8 cellular contexts compared by ENCODE assay signal in genomic region chr1:228457017-228457395, GRCh38. TPM values are rescaled to one million over a fixed set of nuclear protein-coding genes. Genes with fewer than 3 reads are reported as not detected.
A peak's percentile ranks its signal among the peaks of the same experiment; 100 is the strongest.
DNase-seq lines count a peak whose midpoint lies in the region; ATAC-seq, FAIRE-seq and TF ChIP-seq lines count a peak whose summit lies in the region.

No MANE protein-coding gene starts in this region.

- no peak for FAIRE-seq in bronchial epithelial cell (lab: Jason Lieb, UNC)

- TF ChIP-seq CTCF in bronchial epithelial cell (IDR thresholded peaks at IDR 0.05; ENCODE audit: insufficient read depth, low read length, severe bottlenecking) (no peak), mesothelial cell of epicardium (IDR thresholded peaks at IDR 0.05; ENCODE audit: unreplicated experiment) (no peak), GM13976 (IDR thresholded peaks at IDR 0.05; ENCODE audit: borderline replicate concordance, control extremely low read depth, extremely low read depth, insufficient read depth, missing control alignments) (no peak)

- H3K9me3 Mint-ChIP-seq in mesothelial cell of epicardium, result no peaks in the 10 kb centered on the region

- DNase-seq in Right ventricle myocardium inferior (ENCODE audit: missing footprints), result no peak
- DNase-seq in cardiac septum (ENCODE audit: low spot score), result no peak
- DNase-seq in bronchial epithelial cell (ENCODE audit: low read depth), result no peak
- DNase-seq in mesothelial cell of epicardium (ENCODE audit: low spot score in 2 of 2, unreplicated experiment in 2 of 2), result no peak
- DNase-seq in GM13976 (ENCODE audit: low spot score), result no peak
- no peak for DNase-seq in activated effector memory CD4-positive, alpha-beta T cell treated with Interleukin-2 at 50 U/mL for 16 hours
- DNase-seq in SKM-1 (lab: John Stamatoyannopoulos, UW; ENCODE audit: unreplicated experiment), result no peak

- ATAC-seq in Right ventricle myocardium inferior (peak; percentile 5), HG03520 (IDR thresholded peaks at IDR 0.05; ENCODE audit: unreplicated experiment) (peak; percentile 2)

- no peaks in the 10 kb centered on the region for H3K36me3 ChIP-seq in bronchial epithelial cell (ENCODE audit: control insufficient read depth, insufficient read depth, low read length)

- peaks cover 16% of the 10 kb centered on the region for H3K27me3 Mint-ChIP-seq in mesothelial cell of epicardium (ENCODE audit: low read depth)

- peak overlapping the region; percentile 98 for H3K27ac Mint-ChIP-seq in mesothelial cell of epicardium

- in situ Hi-C loops in GM13976 (cut with MboI; ENCODE audit: low sequenced_read_pairs, unreplicated experiment), result no loop called here

- no peaks in the 10 kb centered on the region for H3K27me3 ChIP-seq in bronchial epithelial cell (ENCODE audit: control insufficient read depth, insufficient read depth, low read length)

- intact Hi-C loops in Right ventricle myocardium inferior (cut with DNase I) (loop anchor here (5.0 kb wide), 2 partner anchors 50 to 80 kb away; partner anchors contain the start of gene TRIM11), cardiac septum (cut with DNase I) (loop anchor here (5.0 kb wide), 2 partner anchors 50 to 375 kb away; partner anchors contain the start of genes ARF1 and TRIM11)

- peaks cover 30% of the 10 kb centered on the region for H3K4me1 Mint-ChIP-seq in mesothelial cell of epicardium

- no peaks in the 10 kb centered on the region for H3K36me3 Mint-ChIP-seq in mesothelial cell of epicardium

- peak overlapping the region; percentile 94 for H3K4me3 Mint-ChIP-seq in mesothelial cell of epicardium

- peak overlapping the region; percentile 59 for H3K4me3 ChIP-seq in bronchial epithelial cell (ENCODE audit: low read depth, low read length)

RNA-seq across cellular contexts. Expression of gene RNF187, which starts 30.2 kb away (rescaled TPM):
- 85.4 TPM for total RNA-seq in Right ventricle myocardium inferior
- total RNA-seq in cardiac septum, result 83.2 TPM
- 147 and 179 TPM in 2 replicates for total RNA-seq in bronchial epithelial cell
- total RNA-seq in mesothelial cell of epicardium, result 83.0 to 85.1 TPM (median 84.3 TPM) in 3 replicates

RNA-seq across cellular contexts. Expression of gene TRIM17, which starts 40.3 kb away (rescaled TPM):
- total RNA-seq in Right ventricle myocardium inferior (0.38 TPM), cardiac septum (0.46 TPM), bronchial epithelial cell (1.6 and 2.4 TPM in 2 replicates), mesothelial cell of epicardium (28.2 to 30.6 TPM (median 28.8 TPM) in 3 replicates)

RNA-seq across cellular contexts. Expression of gene TRIM11, which starts 50.4 kb away (rescaled TPM):
- total RNA-seq in Right ventricle myocardium inferior, result 7.7 TPM
- total RNA-seq in cardiac septum, result 7.3 TPM
- 17.9 and 20.0 TPM in 2 replicates for total RNA-seq in bronchial epithelial cell
- 39.7 to 40.4 TPM (median 40.2 TPM) in 3 replicates for total RNA-seq in mesothelial cell of epicardium
